In the genomic region with DNA sequence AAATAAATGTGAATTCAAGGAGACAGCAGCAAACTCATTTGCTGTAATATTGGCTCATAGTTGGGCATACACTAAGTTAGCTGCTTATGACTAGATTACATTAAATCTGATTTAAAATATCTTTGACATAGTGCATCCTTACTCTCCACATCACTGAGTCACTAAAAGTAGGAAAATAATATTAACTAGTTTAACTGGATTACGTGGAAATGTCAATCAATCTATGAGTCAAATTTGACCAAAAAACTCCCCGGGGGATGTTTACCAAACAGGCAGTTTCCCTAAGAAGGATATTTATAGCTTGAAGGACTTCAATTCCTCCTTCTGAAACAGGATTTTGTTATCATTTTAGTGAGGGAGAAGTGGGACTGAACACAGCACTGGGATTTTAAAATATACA, we compare ENCODE assay signal across 15 cellular contexts.
"Had no signal": no experiment of that assay in that cellular context is flagged by ENCODE, and none has a peak within 500 bp of the region (broad histone marks: within the 10 kb centered on the region; RNA-seq: fewer than 3 reads in every experiment).

No MANE protein-coding gene starts in this region.

- H3K4me3 Mint-ChIP-seq: activated T-helper 1 cell treated with anti-CD3 and anti-CD28 coated beads, Interleukin-12 subunit alpha, Interleukin-12 subunit beta, Interleukin-2, Interleukin-4 antibody, amounts not matched to agents 30 ng/mL and 10 ng/mL and 1 ng/mL, durations not matched to agents 14 hours and 24 hours and 36 hours; neural progenitor cell had no signal

- H3K36me3 ChIP-seq: neural progenitor cell, ovary had no signal

- H3K9me3 Mint-ChIP-seq: neural progenitor cell had no signal

- H3K4me3 ChIP-seq: esophagus muscularis mucosa, neural progenitor cell, ovary, stomach, thoracic aorta had no signal

- H3K9me3 ChIP-seq: esophagus muscularis mucosa, ovary, stomach, thoracic aorta had no signal

- H3K4me1 ChIP-seq: esophagus muscularis mucosa, neural progenitor cell had no signal

- ATAC-seq: activated CD4-positive, CD25-positive, alpha-beta regulatory T cell treated with anti-CD3 and anti-CD28 coated beads, Interleukin-2, amount 50 U/mL, for 24 hours; activated naive CD4-positive, alpha-beta T cell treated with anti-CD3 and anti-CD28 coated beads, Interleukin-2, amount 50 U/mL, for 72 hours; left ventricle myocardium superior had no signal

- H3K27ac Mint-ChIP-seq: activated naive CD4-positive, alpha-beta T cell treated with anti-CD3 and anti-CD28 coated beads, Interleukin-2, amount 50 U/mL, for 72 hours; activated T-helper 1 cell treated with anti-CD3 and anti-CD28 coated beads, Interleukin-12 subunit alpha, Interleukin-12 subunit beta, Interleukin-2, Interleukin-4 antibody, amounts not matched to agents 30 ng/mL and 10 ng/mL and 1 ng/mL, durations not matched to agents 14 hours and 24 hours and 36 hours; neural progenitor cell had no signal

- DNase-seq: activated CD4-positive, alpha-beta T cell treated with anti-CD3 and anti-CD28 coated beads, Interleukin-2, amount 50 U/mL, for 4 hours; brain microvascular endothelial cell; head of caudate nucleus; islet precursor cell; left ventricle myocardium superior; ovary; stimulated activated CD4-positive, alpha-beta T cell treated with anti-CD3 and anti-CD28 coated beads, Interleukin-4, amount 100 ng/mL, for 4 hours; stomach; T-helper 2 cell had no signal

- H3K27ac ChIP-seq: brain microvascular endothelial cell, esophagus muscularis mucosa, neural progenitor cell, ovary, stomach, thoracic aorta had no signal

- H3K27me3 ChIP-seq: brain microvascular endothelial cell, esophagus muscularis mucosa, neural progenitor cell, ovary, stomach had no signal
